11 cellular contexts compared by ENCODE assay signal in genomic region chr1:91712393-91712792, GRCh38.
A peak's percentile ranks its signal among the peaks of the same experiment; 100 is the strongest.
DNase-seq lines count a peak whose midpoint lies in the region; ATAC-seq and TF ChIP-seq lines count a peak whose summit lies in the region.
"Had no signal": no experiment of that assay in that cellular context is flagged by ENCODE, and none has a peak within 500 bp of the region (broad histone marks: within the 10 kb centered on the region; RNA-seq: fewer than 3 reads in every experiment).

No MANE protein-coding gene starts in this region.

- DNase-seq in CD14-positive monocyte (ENCODE audit: low spot score), result no peak
- peak; percentile 14 for DNase-seq in GM20000 (ENCODE audit: low spot score)
- no peak for DNase-seq in central memory CD8-positive, alpha-beta T cell (ENCODE audit: low spot score in 2 of 2)
- DNase-seq in gastrocnemius medialis, result no peak
- no peak for DNase-seq in NCI-H1694 (lab: John Stamatoyannopoulos, UW)
- DNase-seq: hypothalamus, NCI-H146, small intestine had no signal

- no peaks in the 10 kb centered on the region for H3K27me3 ChIP-seq in gastrocnemius medialis
- H3K27me3 ChIP-seq: ascending aorta had no signal

- no peak overlapping the region for H3K4me3 Mint-ChIP-seq in CD14-positive monocyte
- peak overlapping the region; percentile 51 for H3K4me3 Mint-ChIP-seq in central memory CD8-positive, alpha-beta T cell

- ATAC-seq in central memory CD8-positive, alpha-beta T cell (replicated peaks; ENCODE audit: extremely low read depth, poor library complexity, severe bottlenecking), result no peak
- ATAC-seq in gastrocnemius medialis (peak in 1 of 2 donors; percentile 48), HG03378 (IDR thresholded peaks at IDR 0.05; ENCODE audit: unreplicated experiment) (no peak), HG03175 (IDR thresholded peaks at IDR 0.05; ENCODE audit: unreplicated experiment) (no peak)

- peaks cover 3 to 5% (median 4%) of the 10 kb centered on the region in 3 donors for H3K27me3 Mint-ChIP-seq in CD14-positive monocyte (ENCODE audit: low read depth in 3 of 3)
- no peaks in the 10 kb centered on the region for H3K27me3 Mint-ChIP-seq in central memory CD8-positive, alpha-beta T cell

- in situ Hi-C loops in gastrocnemius medialis (cut with MboI; ENCODE audit: low sequenced_read_pairs in 4 of 4), result no loop called here

- intact Hi-C loops in CD14-positive monocyte (cut with micrococcal nuclease), result no loop called here
- intact Hi-C loops in gastrocnemius medialis (cut with DNase I; ENCODE audit: low total_unique reads), result no loop called here

- H3K4me3 ChIP-seq in gastrocnemius medialis, result peak overlapping the region in 2 of 4 donors; percentile 10 to 19
- H3K4me3 ChIP-seq: ascending aorta had no signal

- peaks cover 15% of the 10 kb centered on the region for H3K4me1 Mint-ChIP-seq in CD14-positive monocyte
- peaks cover 60% of the 10 kb centered on the region for H3K4me1 Mint-ChIP-seq in central memory CD8-positive, alpha-beta T cell

- TF ChIP-seq CTCF in CD14-positive monocyte (IDR thresholded peaks at IDR 0.05) (no peak), GM20000 (IDR thresholded peaks at IDR 0.05; ENCODE audit: extremely low read depth, missing control alignments) (no peak), gastrocnemius medialis (IDR thresholded peaks at IDR 0.05 in 4 of 5, conservative IDR thresholded peaks at IDR 0.05 in 1 of 5) (no peak)

- H3K9me3 Mint-ChIP-seq in CD14-positive monocyte, result no peaks in the 10 kb centered on the region
- H3K9me3 Mint-ChIP-seq in central memory CD8-positive, alpha-beta T cell, result no peaks in the 10 kb centered on the region

- H3K36me3 Mint-ChIP-seq in CD14-positive monocyte, result no peaks in the 10 kb centered on the region
- H3K36me3 Mint-ChIP-seq in central memory CD8-positive, alpha-beta T cell (ENCODE audit: insufficient read depth), result peaks cover 74% of the 10 kb centered on the region

- peaks cover 0 to 27% of the 10 kb centered on the region in 2 donors for H3K36me3 ChIP-seq in gastrocnemius medialis

- TF ChIP-seq POLR2A in gastrocnemius medialis (IDR thresholded peaks at IDR 0.05), result no peak

- H3K4me1 ChIP-seq in gastrocnemius medialis, result peaks cover 9 to 19% of the 10 kb centered on the region in 2 donors
- H3K4me1 ChIP-seq: ascending aorta had no signal

- peak overlapping the region; percentile 67 to 75 (median 72) for H3K27ac ChIP-seq in gastrocnemius medialis

- H3K27ac Mint-ChIP-seq in CD14-positive monocyte, result peak overlapping the region in 5 of 7 donors; percentile 94 to 99 (median 97)
- H3K27ac Mint-ChIP-seq in central memory CD8-positive, alpha-beta T cell (ENCODE audit: low read depth), result peak overlapping the region; percentile 84

- H3K9me3 ChIP-seq in gastrocnemius medialis, result no peaks in the 10 kb centered on the region
- H3K9me3 ChIP-seq: ascending aorta had no signal
